Comparison of ENCODE assay signal across 8 cellular contexts in the genomic region with DNA sequence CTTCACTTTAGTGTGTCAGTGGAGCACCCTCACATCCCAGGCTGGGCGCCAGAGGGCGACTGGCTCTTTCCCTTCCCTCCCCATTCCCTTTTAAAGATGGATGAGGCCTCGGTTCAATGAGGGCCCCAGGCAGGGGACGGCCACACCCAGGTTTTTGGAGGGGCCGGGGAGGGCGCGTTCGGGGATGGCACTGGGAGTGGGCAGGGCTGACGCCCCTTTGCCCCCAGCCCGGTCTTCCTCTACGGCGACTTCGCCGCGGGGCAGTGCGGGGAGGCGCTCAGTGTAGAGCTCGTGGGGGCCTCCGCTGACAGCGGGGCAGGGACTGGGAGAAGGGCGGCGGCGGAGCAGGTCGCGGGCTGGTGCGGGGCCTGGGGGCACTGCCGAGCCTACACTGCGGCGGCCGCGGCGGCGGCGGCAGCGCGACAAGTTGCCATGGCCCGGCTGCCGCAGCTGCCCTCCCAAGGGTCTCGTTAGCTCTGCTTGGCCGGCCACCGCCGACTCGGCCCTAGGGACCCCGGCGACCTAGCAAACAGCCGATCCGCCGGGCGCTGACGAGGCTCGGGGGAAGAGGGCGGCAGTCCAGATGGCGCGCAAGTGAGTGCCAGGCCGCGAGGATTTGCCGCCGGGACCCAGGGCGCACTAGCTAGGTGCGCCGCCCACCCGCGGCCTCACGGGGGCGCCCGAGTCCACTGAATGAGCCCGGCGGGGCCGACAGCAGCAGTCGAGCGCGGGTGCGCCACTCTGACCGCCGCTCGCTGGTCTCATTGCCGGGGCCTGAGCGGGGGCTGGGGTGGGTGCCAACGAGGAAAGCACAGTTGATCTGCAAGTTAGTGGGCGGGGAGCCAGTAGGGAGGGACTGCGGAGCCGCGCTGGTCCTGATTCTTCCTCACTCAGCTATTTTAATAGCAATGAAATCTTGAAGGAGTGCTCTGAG.
DNase-seq lines count a peak whose midpoint lies in the region; ATAC-seq and TF ChIP-seq lines count a peak whose summit lies in the region.

No MANE protein-coding gene starts in this region.

- ATAC-seq in HCT116 (peak; percentile 94), omental fat pad (ENCODE audit: low FRiP score) (peak; percentile 97)

- peak overlapping the region; percentile 29 to 53 for H3K4me3 ChIP-seq in HCT116 (replicated peaks in 1 of 2; ENCODE audit: low read depth in 1 of 2, low read length in 2 of 2)
- peak overlapping the region; percentile 50 for H3K4me3 ChIP-seq in MG63
- H3K4me3 ChIP-seq in SK-N-SH (ENCODE audit: low read depth in 2 of 2, low read length in 1 of 2) = peak overlapping the region; percentile 58 to 66
- H3K4me3 ChIP-seq in suprapubic skin = peak overlapping the region; percentile 63

- H3K79me2 ChIP-seq in HCT116 (ENCODE audit: insufficient read depth, low read length) = no peaks in the 10 kb centered on the region
- H3K79me2 ChIP-seq in SK-N-SH (ENCODE audit: insufficient read depth) = no peaks in the 10 kb centered on the region

- peak; percentile 15 for DNase-seq in GM04503 (ENCODE audit: low read depth)
- peak; percentile 29 for DNase-seq in HCT116 (ENCODE audit: low read depth, low spot score)
- peak; percentile 91 for DNase-seq in MG63
- peak; percentile 94 for DNase-seq in SK-N-SH
- peak; percentile 94 for DNase-seq in glutamatergic neuron
- DNase-seq in omental fat pad (ENCODE audit: low spot score) = peak; percentile 95
- DNase-seq in suprapubic skin (ENCODE audit: low spot score in 2 of 2) = peak; percentile 94 to 95

- no peak; a peak in 1 of 4 replicates for TF ChIP-seq EP300 in SK-N-SH (IDR thresholded peaks at IDR 0.05; ENCODE audit: borderline replicate concordance in 1 of 2, low read depth in 1 of 2, low read length in 1 of 2)
- TF ChIP-seq EP300 in suprapubic skin (IDR thresholded peaks at IDR 0.05) = no peak

- no peak overlapping the region for H3K27ac Mint-ChIP-seq in activated naive CD4-positive, alpha-beta T cell treated with anti-CD3 and anti-CD28 coated beads, Interleukin-2, amount 50 U/mL, for 24 hours
- H3K27ac Mint-ChIP-seq in glutamatergic neuron (ENCODE audit: unreplicated experiment) = no peak overlapping the region

- intact Hi-C loops in HCT116 (cut with micrococcal nuclease) = loop anchor here (1.0 to 5.0 kb wide), 5 partner anchors 306 to 817 kb away; no protein-coding TSS in a partner anchor

- no peaks in the 10 kb centered on the region for H3K36me3 Mint-ChIP-seq in activated naive CD4-positive, alpha-beta T cell treated with anti-CD3 and anti-CD28 coated beads, Interleukin-2, amount 50 U/mL, for 24 hours
- no peaks in the 10 kb centered on the region for H3K36me3 Mint-ChIP-seq in glutamatergic neuron (ENCODE audit: unreplicated experiment)

- no peaks in the 10 kb centered on the region for H3K36me3 ChIP-seq in HCT116 (ENCODE audit: control insufficient read depth in 1 of 2, insufficient read depth in 2 of 2, low read length in 2 of 2)
- H3K36me3 ChIP-seq in MG63 = no peaks in the 10 kb centered on the region
- no peaks in the 10 kb centered on the region for H3K36me3 ChIP-seq in SK-N-SH (replicated peaks in 1 of 2; ENCODE audit: control insufficient read depth in 1 of 2, insufficient read depth in 2 of 2, low read length in 1 of 2)
- H3K36me3 ChIP-seq in suprapubic skin = no peaks in the 10 kb centered on the region

- H2AFZ ChIP-seq in HCT116 (ENCODE audit: low read depth, low read length, poor library complexity, severe bottlenecking) (peak overlapping the region; percentile 40), SK-N-SH (ENCODE audit: low read depth) (peak overlapping the region; percentile 89)

- no peaks in the 10 kb centered on the region for H3F3A ChIP-seq in SK-N-SH (replicated peaks; ENCODE audit: insufficient read depth)

- CTCF ChIA-PET in HCT116 (lab: Charles Lee) (interaction anchor here (0.6 to 2.5 kb wide), 22 partner anchors 10 to 639 kb away, joined by 3 to 84 read pairs (median 5); a partner anchor contains a TSS), SK-N-SH (lab: Yijun Ruan, JAX) (interaction anchor here (0.6 to 3.3 kb wide), 61 partner anchors 9 to 1274 kb away, joined by 3 to 121 read pairs (median 4); a partner anchor contains a TSS)

- H3K4me1 Mint-ChIP-seq in activated naive CD4-positive, alpha-beta T cell treated with anti-CD3 and anti-CD28 coated beads, Interleukin-2, amount 50 U/mL, for 24 hours = no peaks in the 10 kb centered on the region
- H3K4me1 Mint-ChIP-seq in glutamatergic neuron (ENCODE audit: low read depth, unreplicated experiment) = peaks cover 2% of the 10 kb centered on the region

- TF ChIP-seq RAD21 in HCT116 (IDR thresholded peaks at IDR 0.05; ENCODE audit: low read depth) (peak; percentile 96), SK-N-SH (IDR thresholded peaks at IDR 0.05; ENCODE audit: low read length) (peak; percentile 92)

- H3K27ac ChIP-seq in HCT116 (ENCODE audit: low read depth, low read length) (peak overlapping the region; percentile 5; the same call in 1 of the 2 replicates), SK-N-SH (ENCODE audit: low read depth in 2 of 2, low read length in 1 of 2) (no peak overlapping the region), suprapubic skin (peak overlapping the region; percentile 16)

- no peaks in the 10 kb centered on the region for H3K27me3 ChIP-seq in HCT116 (ENCODE audit: insufficient read depth, low read length)
- no peaks in the 10 kb centered on the region for H3K27me3 ChIP-seq in MG63
- peaks cover 23% of the 10 kb centered on the region; the same call in 1 of the 2 replicates for H3K27me3 ChIP-seq in SK-N-SH (ENCODE audit: insufficient read depth)
- no peaks in the 10 kb centered on the region for H3K27me3 ChIP-seq in suprapubic skin

- RAD21 ChIA-PET in HCT116 (lab: Charles Lee; ENCODE audit: low non-redundant PET in 1 of 2, low total read pairs in 2 of 2, uncharacterized antibody in 2 of 2, unreplicated experiment in 2 of 2) = interaction anchor here (0.6 to 1.6 kb wide), 7 partner anchors 16 to 354 kb away, joined by 3 to 9 read pairs (median 4); no protein-coding TSS in a partner anchor

- H3K9me3 ChIP-seq in HCT116 (ENCODE audit: control insufficient read depth in 1 of 2, insufficient read depth in 1 of 2, low read depth in 1 of 2, low read length in 2 of 2) (no peaks in the 10 kb centered on the region), MG63 (no peaks in the 10 kb centered on the region), SK-N-SH (no peaks in the 10 kb centered on the region), suprapubic skin (no peaks in the 10 kb centered on the region)

- H3K9me3 Mint-ChIP-seq in activated naive CD4-positive, alpha-beta T cell treated with anti-CD3 and anti-CD28 coated beads, Interleukin-2, amount 50 U/mL, for 24 hours = no peaks in the 10 kb centered on the region
- peaks cover 4% of the 10 kb centered on the region for H3K9me3 Mint-ChIP-seq in glutamatergic neuron (ENCODE audit: unreplicated experiment)

- TF ChIP-seq POLR2A in HCT116 (IDR thresholded peaks at IDR 0.05; ENCODE audit: borderline replicate concordance, extremely low read depth, insufficient read depth, insufficient read length) (no peak), suprapubic skin (IDR thresholded peaks at IDR 0.05) (no peak)

- H3K9me2 ChIP-seq in HCT116 (ENCODE audit: insufficient read depth) (no peaks in the 10 kb centered on the region), SK-N-SH (no peaks in the 10 kb centered on the region)

- POLR2A ChIA-PET in HCT116 (lab: Charles Lee) = interaction anchor here (0.6 to 1.3 kb wide), 2 partner anchors 306 to 771 kb away, joined by 3 to 4 read pairs; no protein-coding TSS in a partner anchor
- POLR2A ChIA-PET in SK-N-SH (lab: Yijun Ruan, JAX) = interaction anchor here (0.5 kb wide), 1 partner anchor 570 kb away, joined by 4 read pairs; no protein-coding TSS in a partner anchor

- H3K4me2 ChIP-seq in HCT116 (ENCODE audit: low read length) = peak overlapping the region; percentile 76
- peak overlapping the region; percentile 93 for H3K4me2 ChIP-seq in SK-N-SH

- H3K9ac ChIP-seq in HCT116 (ENCODE audit: low read length) (peak overlapping the region; percentile 28; the same call in 1 of the 2 replicates), SK-N-SH (peak overlapping the region; percentile 62; the same call in 1 of the 2 replicates)

- peak overlapping the region; percentile 76 for H3K4me3 Mint-ChIP-seq in activated naive CD4-positive, alpha-beta T cell treated with anti-CD3 and anti-CD28 coated beads, Interleukin-2, amount 50 U/mL, for 24 hours
- H3K4me3 Mint-ChIP-seq in glutamatergic neuron (ENCODE audit: unreplicated experiment) = peak overlapping the region; percentile 85

- H4K20me1 ChIP-seq in HCT116 (ENCODE audit: insufficient read depth) (no peaks in the 10 kb centered on the region), SK-N-SH (ENCODE audit: insufficient read depth) (no peaks in the 10 kb centered on the region)

- no peaks in the 10 kb centered on the region for H3K27me3 Mint-ChIP-seq in activated naive CD4-positive, alpha-beta T cell treated with anti-CD3 and anti-CD28 coated beads, Interleukin-2, amount 50 U/mL, for 24 hours
- H3K27me3 Mint-ChIP-seq in glutamatergic neuron (ENCODE audit: unreplicated experiment) = peaks cover 2% of the 10 kb centered on the region

- peaks cover 0 to 12% of the 10 kb centered on the region in 2 experiments; a peak in 2 of 4 replicates for H3K4me1 ChIP-seq in HCT116 (ENCODE audit: control insufficient read depth in 1 of 2, insufficient read depth in 2 of 2, low read length in 2 of 2)
- peaks cover 0 to 3% of the 10 kb centered on the region in 2 experiments; a peak in 1 of 4 replicates for H3K4me1 ChIP-seq in SK-N-SH (ENCODE audit: control insufficient read depth in 1 of 2, insufficient read depth in 2 of 2, low read depth in 1 of 2, low read length in 1 of 2)
- peaks cover 15% of the 10 kb centered on the region for H3K4me1 ChIP-seq in suprapubic skin

- TF ChIP-seq CTCF in HCT116 (IDR thresholded peaks at IDR 0.05 in 2 of 3, conservative IDR thresholded peaks at IDR 0.05 in 1 of 3; ENCODE audit: borderline replicate concordance in 1 of 3, insufficient read depth in 1 of 3, low read depth in 2 of 3, low read length in 2 of 3) (peak; percentile 84 to 97 (median 86)), SK-N-SH (IDR thresholded peaks at IDR 0.05) (peak; percentile 74), glutamatergic neuron (IDR thresholded peaks at IDR 0.05; ENCODE audit: partially characterized antibody, unreplicated experiment) (peak; percentile 98), omental fat pad (IDR thresholded peaks at IDR 0.05) (peak in 2 of 3 donors; percentile 64 to 91), suprapubic skin (IDR thresholded peaks at IDR 0.05) (peak; percentile 88 to 93)

- 2% methylated on average over 32 of the region's 83 CpGs for WGBS in SK-N-SH (ENCODE audit: low lambda C conversion rate)
- 4% methylated on average over 15 of the region's 83 CpGs for WGBS in suprapubic skin

- BruUV-seq in HCT116 (replicated peaks; lab: Mats Ljungman, UMichigan) = no TSS peak

TF ChIP-seq in HCT116, 20 proteins besides CTCF, POLR2A, EP300 and RAD21 (continues in another document):
- peak; percentile 62; the same call in 1 of the 2 replicates for TF ChIP-seq ZFX (IDR thresholded peaks at IDR 0.05)
- TF ChIP-seq SRF (IDR thresholded peaks at IDR 0.05; ENCODE audit: low read depth) = no peak
- no peak for TF ChIP-seq CEBPB (IDR thresholded peaks at IDR 0.05; ENCODE audit: low read depth)

TF ChIP-seq in SK-N-SH, 30 proteins besides CTCF, POLR2A, EP300 and RAD21 (continues in another document):
- TF ChIP-seq GATA2 (CRISPR knock-in tag; IDR thresholded peaks at IDR 0.05) = no peak
- no peak for TF ChIP-seq FOXM1 (IDR thresholded peaks at IDR 0.05; ENCODE audit: low read depth)
- no peak for TF ChIP-seq NRF1 (IDR thresholded peaks at IDR 0.05; ENCODE audit: low read depth, low read length)

Comparison
In these comparisons a context has a peak if more than half of its experiments do, and no peak if none do; other contexts are left out.
1. DNase-seq: peak in every context shown above with its lines; median percentile 95 in omental fat pad; 94 in suprapubic skin; 94 in SK-N-SH; 94 in glutamatergic neuron; 91 in MG63; 29 in HCT116; 15 in GM04503.
2. H3K27ac ChIP-seq: peak in HCT116 (single experiment) and suprapubic skin (single experiment); none in SK-N-SH (0 of 2).
3. Peak in every context shown above with its lines, with median percentiles within 50 percentile points of each other: H3K4me3 ChIP-seq and CTCF ChIP-seq.